Comparison of ENCODE assay signal across 20 cellular contexts in genomic region chr4:74205046-74205445, GRCh38.
"Had no signal": no experiment of that assay in that cellular context is flagged by ENCODE, and none has a peak within 500 bp of the region (broad histone marks: within the 10 kb centered on the region; RNA-seq: fewer than 3 reads in every experiment).

No MANE protein-coding gene starts in this region.

- H3K27ac ChIP-seq: tibial nerve, vagina, WERI-Rb-1 had no signal

- H3K36me3 ChIP-seq: vagina, WERI-Rb-1 had no signal

- H3K27ac Mint-ChIP-seq: activated T-helper 1 cell treated with anti-CD3 and anti-CD28 coated beads, Interleukin-12 subunit alpha, Interleukin-12 subunit beta, Interleukin-2, Interleukin-4 antibody, amounts not matched to agents 30 ng/mL and 10 ng/mL and 1 ng/mL, durations not matched to agents 14 hours and 24 hours and 36 hours; stimulated activated naive CD8-positive, alpha-beta T cell treated with anti-CD3 and anti-CD28 coated beads, Interleukin-15, Interleukin-2, amounts not matched to agents 100 ng/mL and 50 ng/mL, for 24 hours had no signal

- H3K27me3 Mint-ChIP-seq: naive thymus-derived CD8-positive, alpha-beta T cell; stimulated activated naive CD8-positive, alpha-beta T cell treated with anti-CD3 and anti-CD28 coated beads, Interleukin-15, Interleukin-2, amounts not matched to agents 100 ng/mL and 50 ng/mL, for 24 hours had no signal

- H3K4me1 ChIP-seq: vagina had no signal

- H3K27me3 ChIP-seq: tibial nerve, vagina had no signal

- DNase-seq: activated CD4-positive, alpha-beta T cell treated with anti-CD3 and anti-CD28 coated beads, Interleukin-2, amount 50 U/mL, for 4 hours; activated gamma-delta T cell treated with Interleukin-2 at 50 U/mL for 16 hours; activated T-cell treated with anti-CD3 and anti-CD28 coated beads for 4 hours; amniotic stem cell; caudate nucleus; mucosa of descending colon; naive thymus-derived CD8-positive, alpha-beta T cell; posterior cingulate gyrus; stimulated activated CD4-positive, alpha-beta T cell treated with anti-CD3 and anti-CD28 coated beads, Interleukin-12 subunit alpha, Interleukin-12 subunit beta, amount 100 ng/mL, for 4 hours; stimulated activated CD4-positive, alpha-beta T cell treated with anti-CD3 and anti-CD28 coated beads, Interleukin-1b, Interleukin-23, amount 100 ng/mL, for 48 hours; stimulated activated CD8-positive, alpha-beta memory T cell treated with anti-CD3 and anti-CD28 coated beads, Interleukin-4, amount 100 ng/mL, for 48 hours; SW 1271; T-helper 2 cell; WERI-Rb-1 had no signal

- H3K9me3 ChIP-seq: mucosa of descending colon, vagina had no signal

- H3K4me3 ChIP-seq: lung, mucosa of descending colon, tibial nerve, vagina had no signal

- H3K9me3 Mint-ChIP-seq: activated naive CD4-positive, alpha-beta T cell treated with anti-CD3 and anti-CD28 coated beads, Interleukin-2, amount 50 U/mL, for 72 hours; activated T-helper 1 cell treated with anti-CD3 and anti-CD28 coated beads, Interleukin-12 subunit alpha, Interleukin-12 subunit beta, Interleukin-2, Interleukin-4 antibody, amounts not matched to agents 30 ng/mL and 10 ng/mL and 1 ng/mL, durations not matched to agents 14 hours and 24 hours and 36 hours; stimulated activated naive CD8-positive, alpha-beta T cell treated with anti-CD3 and anti-CD28 coated beads, Interleukin-15, Interleukin-2, amounts not matched to agents 100 ng/mL and 50 ng/mL, for 24 hours had no signal

- H3K4me3 Mint-ChIP-seq: activated T-helper 1 cell treated with anti-CD3 and anti-CD28 coated beads, Interleukin-12 subunit alpha, Interleukin-12 subunit beta, Interleukin-2, Interleukin-4 antibody, amounts not matched to agents 30 ng/mL and 10 ng/mL and 1 ng/mL, durations not matched to agents 14 hours and 24 hours and 36 hours; naive thymus-derived CD8-positive, alpha-beta T cell; stimulated activated naive CD8-positive, alpha-beta T cell treated with anti-CD3 and anti-CD28 coated beads, Interleukin-15, Interleukin-2, amounts not matched to agents 100 ng/mL and 50 ng/mL, for 24 hours had no signal
